Comparison of ENCODE assay signal across 9 cellular contexts in the genomic region with DNA sequence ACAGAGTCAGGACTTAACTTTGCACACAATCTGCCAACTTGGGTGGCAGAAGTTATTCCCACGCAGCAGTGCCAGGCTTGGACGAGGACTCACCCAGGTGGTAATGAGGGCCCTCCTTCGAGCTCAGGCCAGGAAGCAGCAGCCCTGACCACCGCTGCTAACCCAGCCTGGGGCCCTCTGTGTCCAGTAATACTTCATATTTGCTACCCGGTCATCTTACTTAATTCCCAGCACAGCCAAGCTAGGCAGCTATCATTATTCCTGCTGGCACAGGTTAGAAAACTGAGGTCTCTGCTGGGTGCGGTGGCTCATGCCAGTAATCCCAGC.
"Had no signal": no experiment of that assay in that cellular context is flagged by ENCODE, and none has a peak within 500 bp of the region (broad histone marks: within the 10 kb centered on the region; RNA-seq: fewer than 3 reads in every experiment).

No MANE protein-coding gene starts in this region.

- H3K4me3 ChIP-seq: smooth muscle cell, suprapubic skin, upper lobe of left lung had no signal

- H3K9me3 ChIP-seq: heart left ventricle, left ventricle myocardium inferior, pancreas, suprapubic skin, upper lobe of left lung had no signal

- H3K27ac ChIP-seq: heart left ventricle, left ventricle myocardium inferior, suprapubic skin, upper lobe of left lung had no signal

- H3K27me3 Mint-ChIP-seq: activated T-helper 17 cell treated with anti-CD3 and anti-CD28 coated beads, Interleukin-2, amount 50 U/mL, for 72 hours; stimulated activated naive B cell treated with anti-CD40 and anti-IgM and Interleukin-4, amounts not matched to agents 10 μg/mL and 1 μg/mL and 100 μg/mL, for 72 hours had no signal

- H3K9me3 Mint-ChIP-seq: activated naive CD4-positive, alpha-beta T cell treated with anti-CD3 and anti-CD28 coated beads for 36 hours; activated T-helper 17 cell treated with anti-CD3 and anti-CD28 coated beads, Interleukin-2, amount 50 U/mL, for 72 hours; stimulated activated naive B cell treated with anti-CD40 and anti-IgM and Interleukin-4, amounts not matched to agents 10 μg/mL and 1 μg/mL and 100 μg/mL, for 72 hours had no signal

- H3K36me3 ChIP-seq: heart left ventricle, left ventricle myocardium inferior, pancreas, suprapubic skin, upper lobe of left lung had no signal

- H3K27ac Mint-ChIP-seq: activated naive CD4-positive, alpha-beta T cell treated with anti-CD3 and anti-CD28 coated beads for 36 hours; activated T-helper 17 cell treated with anti-CD3 and anti-CD28 coated beads, Interleukin-2, amount 50 U/mL, for 72 hours had no signal

- H3K36me3 Mint-ChIP-seq: stimulated activated naive B cell treated with anti-CD40 and anti-IgM and Interleukin-4, amounts not matched to agents 10 μg/mL and 1 μg/mL and 100 μg/mL, for 72 hours had no signal

- H3K4me1 Mint-ChIP-seq: activated T-helper 17 cell treated with anti-CD3 and anti-CD28 coated beads, Interleukin-2, amount 50 U/mL, for 72 hours had no signal

- H3K27me3 ChIP-seq: heart left ventricle, pancreas, suprapubic skin, upper lobe of left lung had no signal

- H3K4me3 Mint-ChIP-seq: activated naive CD4-positive, alpha-beta T cell treated with anti-CD3 and anti-CD28 coated beads for 36 hours; activated T-helper 17 cell treated with anti-CD3 and anti-CD28 coated beads, Interleukin-2, amount 50 U/mL, for 72 hours had no signal
